1 cellular context compared by ENCODE assay signal in genomic region chr17:8118769-8119574, GRCh38.
A peak's percentile ranks its signal among the peaks of the same experiment; 100 is the strongest.
TF ChIP-seq lines count a peak whose summit lies in the region.

No MANE protein-coding gene starts in this region.

TF ChIP-seq in K562, 482 proteins besides CTCF, POLR2A, EP300 and RAD21 (continued from another document):
- TF ChIP-seq ETS1 (conservative IDR thresholded peaks at IDR 0.05; ENCODE audit: control insufficient read depth, low read depth, low read length): peak; percentile 78
- peak; percentile 46; the same call in 1 of the 2 replicates for TF ChIP-seq GATAD2B (IDR thresholded peaks at IDR 0.05; ENCODE audit: borderline replicate concordance)
- no peak; the same call in 1 of the 2 replicates for TF ChIP-seq FOSL1 (tag; conservative IDR thresholded peaks at IDR 0.05)
- no peak for TF ChIP-seq YY1 (IDR thresholded peaks at IDR 0.05; ENCODE audit: borderline replicate concordance in 1 of 3, control insufficient read depth in 1 of 3, extremely low read depth in 1 of 3, insufficient read depth in 3 of 3, insufficient read length in 1 of 3, insufficient replicate concordance in 2 of 3, low read depth in 1 of 3, low read length in 2 of 3)
- no peak for TF ChIP-seq ATF1 (CRISPR knock-in tag; IDR thresholded peaks at IDR 0.05)
- 0 out of 2 replicates have a peak, but pooled peaks have one; percentile 10 for TF ChIP-seq ATF1 (tag; IDR thresholded peaks at IDR 0.05)
- no peak for TF ChIP-seq MCM3 (IDR thresholded peaks at IDR 0.05)
- TF ChIP-seq ZNF277 (CRISPR knock-in tag; IDR thresholded peaks at IDR 0.05; ENCODE audit: borderline replicate concordance): no peak
- peak; percentile 31 for TF ChIP-seq CTCFL (IDR thresholded peaks at IDR 0.05; ENCODE audit: borderline replicate concordance, insufficient read depth, low read depth, low read length, poor library complexity, severe bottlenecking)
- no peak for TF ChIP-seq CBX8 (IDR thresholded peaks at IDR 0.05; ENCODE audit: borderline replicate concordance, extremely low read depth, low read depth, low read length, poor library complexity, severe bottlenecking)
- no peak for TF ChIP-seq HLTF (IDR thresholded peaks at IDR 0.05)
- peak; percentile 81 for TF ChIP-seq ZBTB40 (IDR thresholded peaks at IDR 0.05)
- TF ChIP-seq ZBTB40 (CRISPR knock-in tag; IDR thresholded peaks at IDR 0.05): no peak
- peak; percentile 34; the same call in 1 of the 2 replicates for TF ChIP-seq RB1 (IDR thresholded peaks at IDR 0.05; ENCODE audit: low read depth)
- 0 out of 2 replicates have a peak, but pooled peaks have one; percentile 15 for TF ChIP-seq ZNF766 (CRISPR knock-in tag; conservative IDR thresholded peaks at IDR 0.05)
- peak; percentile 21 for TF ChIP-seq HNRNPLL (IDR thresholded peaks at IDR 0.05; ENCODE audit: low read depth, low read length, poor library complexity, severe bottlenecking)
